ENCODE assay signal across 1 cellular context in the genomic region with DNA sequence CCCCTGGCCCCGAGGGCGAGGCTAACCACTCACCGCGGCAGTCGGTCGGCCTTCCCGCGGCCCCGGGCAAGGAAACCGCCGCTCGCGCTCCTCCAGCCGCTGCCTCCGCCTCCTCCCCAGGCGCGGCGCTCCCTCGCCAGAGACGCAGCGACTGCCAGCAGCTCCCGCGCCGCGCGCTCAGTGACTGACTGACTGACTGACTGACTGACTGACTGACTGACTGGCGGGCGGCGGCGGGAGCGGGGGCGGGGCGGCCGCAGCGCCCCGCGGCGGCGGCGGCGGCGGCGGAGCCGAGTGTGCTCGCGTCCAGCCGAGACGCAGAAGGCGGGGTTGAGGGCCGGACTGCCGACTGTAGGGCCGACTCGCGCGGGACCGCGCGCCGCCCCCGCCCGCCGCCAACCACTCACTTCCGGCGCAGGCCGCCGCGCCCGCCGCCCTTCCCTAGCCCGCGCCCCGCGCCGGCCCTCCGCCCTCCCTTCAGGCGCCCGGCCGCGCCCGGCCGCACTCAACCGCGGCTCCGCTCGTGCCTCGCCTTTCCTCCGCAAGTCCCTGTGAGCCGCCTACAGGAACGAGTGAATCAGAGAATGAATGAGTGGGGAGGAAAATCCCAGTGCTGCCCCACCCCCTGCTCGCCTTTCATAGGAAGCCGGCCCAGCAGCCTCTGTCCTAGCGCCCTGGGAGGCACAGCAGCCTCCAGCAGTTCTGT.
TF ChIP-seq lines count a peak whose summit lies in the region.

A gene with protein sequence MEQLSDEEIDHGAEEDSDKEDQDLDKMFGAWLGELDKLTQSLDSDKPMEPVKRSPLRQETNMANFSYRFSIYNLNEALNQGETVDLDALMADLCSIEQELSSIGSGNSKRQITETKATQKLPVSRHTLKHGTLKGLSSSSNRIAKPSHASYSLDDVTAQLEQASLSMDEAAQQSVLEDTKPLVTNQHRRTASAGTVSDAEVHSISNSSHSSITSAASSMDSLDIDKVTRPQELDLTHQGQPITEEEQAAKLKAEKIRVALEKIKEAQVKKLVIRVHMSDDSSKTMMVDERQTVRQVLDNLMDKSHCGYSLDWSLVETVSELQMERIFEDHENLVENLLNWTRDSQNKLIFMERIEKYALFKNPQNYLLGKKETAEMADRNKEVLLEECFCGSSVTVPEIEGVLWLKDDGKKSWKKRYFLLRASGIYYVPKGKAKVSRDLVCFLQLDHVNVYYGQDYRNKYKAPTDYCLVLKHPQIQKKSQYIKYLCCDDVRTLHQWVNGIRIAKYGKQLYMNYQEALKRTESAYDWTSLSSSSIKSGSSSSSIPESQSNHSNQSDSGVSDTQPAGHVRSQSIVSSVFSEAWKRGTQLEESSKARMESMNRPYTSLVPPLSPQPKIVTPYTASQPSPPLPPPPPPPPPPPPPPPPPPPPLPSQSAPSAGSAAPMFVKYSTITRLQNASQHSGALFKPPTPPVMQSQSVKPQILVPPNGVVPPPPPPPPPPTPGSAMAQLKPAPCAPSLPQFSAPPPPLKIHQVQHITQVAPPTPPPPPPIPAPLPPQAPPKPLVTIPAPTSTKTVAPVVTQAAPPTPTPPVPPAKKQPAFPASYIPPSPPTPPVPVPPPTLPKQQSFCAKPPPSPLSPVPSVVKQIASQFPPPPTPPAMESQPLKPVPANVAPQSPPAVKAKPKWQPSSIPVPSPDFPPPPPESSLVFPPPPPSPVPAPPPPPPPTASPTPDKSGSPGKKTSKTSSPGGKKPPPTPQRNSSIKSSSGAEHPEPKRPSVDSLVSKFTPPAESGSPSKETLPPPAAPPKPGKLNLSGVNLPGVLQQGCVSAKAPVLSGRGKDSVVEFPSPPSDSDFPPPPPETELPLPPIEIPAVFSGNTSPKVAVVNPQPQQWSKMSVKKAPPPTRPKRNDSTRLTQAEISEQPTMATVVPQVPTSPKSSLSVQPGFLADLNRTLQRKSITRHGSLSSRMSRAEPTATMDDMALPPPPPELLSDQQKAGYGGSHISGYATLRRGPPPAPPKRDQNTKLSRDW (minus strand): TSS at position 224 of the 706 bp plus-strand sequence. CDS start 39,948 bp downstream, outside the sequence.

TF ChIP-seq in HepG2, 621 proteins besides CTCF, POLR2A, EP300 and RAD21 (continued from another document and continues in another):
- TF ChIP-seq YEATS4 (CRISPR knock-in tag; IDR thresholded peaks at IDR 0.05; ENCODE audit: borderline replicate concordance) (no peak; the same call in 1 of the 2 replicates), CCDC6 (CRISPR knock-in tag; IDR thresholded peaks at IDR 0.05) (peak; percentile 78; the same call in 1 of the 2 replicates), ZEB1 (IDR thresholded peaks at IDR 0.05; ENCODE audit: insufficient replicate concordance, low read depth) (no peak), ZNF607 (CRISPR knock-in tag; IDR thresholded peaks at IDR 0.05; ENCODE audit: borderline replicate concordance) (0 out of 2 replicates have a peak, but pooled peaks have one; percentile 53), MXI1 (IDR thresholded peaks at IDR 0.05; ENCODE audit: borderline replicate concordance, low read depth, low read length) (peak; percentile 34; the same call in 1 of the 3 replicates), ZNF878 (CRISPR knock-in tag; IDR thresholded peaks at IDR 0.05) (no peak), SRY (CRISPR knock-in tag; IDR thresholded peaks at IDR 0.05) (0 out of 2 replicates have a peak, but pooled peaks have one; percentile 40), SIX1 (CRISPR knock-in tag; IDR thresholded peaks at IDR 0.05; ENCODE audit: borderline replicate concordance) (no peak), ZNF160 (CRISPR knock-in tag; IDR thresholded peaks at IDR 0.05) (peak; percentile 46; the same call in 1 of the 2 replicates), ZNF331 (CRISPR knock-in tag; IDR thresholded peaks at IDR 0.05) (0 out of 2 replicates have a peak, but pooled peaks have one; percentile 7), THAP11 (CRISPR knock-in tag; IDR thresholded peaks at IDR 0.05) (no peak), SP1 (IDR thresholded peaks at IDR 0.05) (no peak), SP1 (CRISPR knock-in tag; IDR thresholded peaks at IDR 0.05) (no peak; the same call in 1 of the 2 replicates), GATAD1 (CRISPR knock-in tag; IDR thresholded peaks at IDR 0.05) (peak; percentile 54; the same call in 1 of the 2 replicates), ETV6 (CRISPR knock-in tag; conservative IDR thresholded peaks at IDR 0.05) (peak; percentile 41; the same call in 1 of the 2 replicates), ZNF3 (CRISPR knock-in tag; IDR thresholded peaks at IDR 0.05) (peak; percentile 99), FOXP1 (IDR thresholded peaks at IDR 0.05) (no peak), FOXP1 (CRISPR knock-in tag; IDR thresholded peaks at IDR 0.05) (no peak), ZNF788 (CRISPR knock-in tag; IDR thresholded peaks at IDR 0.05; ENCODE audit: borderline replicate concordance) (peak; percentile 33; the same call in 1 of the 2 replicates), BCL6 (CRISPR knock-in tag; IDR thresholded peaks at IDR 0.05) (0 out of 2 replicates have a peak, but pooled peaks have one; percentile 29), MIER2 (CRISPR knock-in tag; IDR thresholded peaks at IDR 0.05) (no peak), DMAP1 (CRISPR knock-in tag; IDR thresholded peaks at IDR 0.05) (peak; percentile 69)
- TF ChIP-seq, protein P1, sequence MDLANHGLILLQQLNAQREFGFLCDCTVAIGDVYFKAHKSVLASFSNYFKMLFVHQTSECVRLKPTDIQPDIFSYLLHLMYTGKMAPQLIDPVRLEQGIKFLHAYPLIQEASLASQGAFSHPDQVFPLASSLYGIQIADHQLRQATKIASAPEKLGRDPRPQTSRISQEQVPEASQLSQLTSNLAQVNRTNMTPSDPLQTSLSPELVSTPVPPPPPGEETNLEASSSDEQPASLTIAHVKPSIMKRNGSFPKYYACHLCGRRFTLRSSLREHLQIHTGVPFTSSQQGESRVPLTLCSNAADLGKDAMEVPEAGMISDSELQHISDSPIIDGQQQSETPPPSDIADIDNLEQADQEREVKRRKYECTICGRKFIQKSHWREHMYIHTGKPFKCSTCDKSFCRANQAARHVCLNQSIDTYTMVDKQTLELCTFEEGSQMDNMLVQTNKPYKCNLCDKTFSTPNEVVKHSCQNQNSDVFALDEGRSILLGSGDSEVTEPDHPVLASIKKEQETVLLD (CRISPR knock-in tag; IDR thresholded peaks at IDR 0.05; ENCODE audit: low read depth): peak; percentile 86
- TF ChIP-seq, protein P2, sequence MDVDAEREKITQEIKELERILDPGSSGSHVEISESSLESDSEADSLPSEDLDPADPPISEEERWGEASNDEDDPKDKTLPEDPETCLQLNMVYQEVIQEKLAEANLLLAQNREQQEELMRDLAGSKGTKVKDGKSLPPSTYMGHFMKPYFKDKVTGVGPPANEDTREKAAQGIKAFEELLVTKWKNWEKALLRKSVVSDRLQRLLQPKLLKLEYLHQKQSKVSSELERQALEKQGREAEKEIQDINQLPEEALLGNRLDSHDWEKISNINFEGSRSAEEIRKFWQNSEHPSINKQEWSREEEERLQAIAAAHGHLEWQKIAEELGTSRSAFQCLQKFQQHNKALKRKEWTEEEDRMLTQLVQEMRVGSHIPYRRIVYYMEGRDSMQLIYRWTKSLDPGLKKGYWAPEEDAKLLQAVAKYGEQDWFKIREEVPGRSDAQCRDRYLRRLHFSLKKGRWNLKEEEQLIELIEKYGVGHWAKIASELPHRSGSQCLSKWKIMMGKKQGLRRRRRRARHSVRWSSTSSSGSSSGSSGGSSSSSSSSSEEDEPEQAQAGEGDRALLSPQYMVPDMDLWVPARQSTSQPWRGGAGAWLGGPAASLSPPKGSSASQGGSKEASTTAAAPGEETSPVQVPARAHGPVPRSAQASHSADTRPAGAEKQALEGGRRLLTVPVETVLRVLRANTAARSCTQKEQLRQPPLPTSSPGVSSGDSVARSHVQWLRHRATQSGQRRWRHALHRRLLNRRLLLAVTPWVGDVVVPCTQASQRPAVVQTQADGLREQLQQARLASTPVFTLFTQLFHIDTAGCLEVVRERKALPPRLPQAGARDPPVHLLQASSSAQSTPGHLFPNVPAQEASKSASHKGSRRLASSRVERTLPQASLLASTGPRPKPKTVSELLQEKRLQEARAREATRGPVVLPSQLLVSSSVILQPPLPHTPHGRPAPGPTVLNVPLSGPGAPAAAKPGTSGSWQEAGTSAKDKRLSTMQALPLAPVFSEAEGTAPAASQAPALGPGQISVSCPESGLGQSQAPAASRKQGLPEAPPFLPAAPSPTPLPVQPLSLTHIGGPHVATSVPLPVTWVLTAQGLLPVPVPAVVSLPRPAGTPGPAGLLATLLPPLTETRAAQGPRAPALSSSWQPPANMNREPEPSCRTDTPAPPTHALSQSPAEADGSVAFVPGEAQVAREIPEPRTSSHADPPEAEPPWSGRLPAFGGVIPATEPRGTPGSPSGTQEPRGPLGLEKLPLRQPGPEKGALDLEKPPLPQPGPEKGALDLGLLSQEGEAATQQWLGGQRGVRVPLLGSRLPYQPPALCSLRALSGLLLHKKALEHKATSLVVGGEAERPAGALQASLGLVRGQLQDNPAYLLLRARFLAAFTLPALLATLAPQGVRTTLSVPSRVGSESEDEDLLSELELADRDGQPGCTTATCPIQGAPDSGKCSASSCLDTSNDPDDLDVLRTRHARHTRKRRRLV (CRISPR knock-in tag; IDR thresholded peaks at IDR 0.05): 0 out of 2 replicates have a peak, but pooled peaks have one; percentile 36
- TF ChIP-seq, protein P3, sequence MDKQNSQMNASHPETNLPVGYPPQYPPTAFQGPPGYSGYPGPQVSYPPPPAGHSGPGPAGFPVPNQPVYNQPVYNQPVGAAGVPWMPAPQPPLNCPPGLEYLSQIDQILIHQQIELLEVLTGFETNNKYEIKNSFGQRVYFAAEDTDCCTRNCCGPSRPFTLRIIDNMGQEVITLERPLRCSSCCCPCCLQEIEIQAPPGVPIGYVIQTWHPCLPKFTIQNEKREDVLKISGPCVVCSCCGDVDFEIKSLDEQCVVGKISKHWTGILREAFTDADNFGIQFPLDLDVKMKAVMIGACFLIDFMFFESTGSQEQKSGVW (CRISPR knock-in tag; IDR thresholded peaks at IDR 0.05; ENCODE audit: borderline replicate concordance): no peak
- TF ChIP-seq, protein P4, sequence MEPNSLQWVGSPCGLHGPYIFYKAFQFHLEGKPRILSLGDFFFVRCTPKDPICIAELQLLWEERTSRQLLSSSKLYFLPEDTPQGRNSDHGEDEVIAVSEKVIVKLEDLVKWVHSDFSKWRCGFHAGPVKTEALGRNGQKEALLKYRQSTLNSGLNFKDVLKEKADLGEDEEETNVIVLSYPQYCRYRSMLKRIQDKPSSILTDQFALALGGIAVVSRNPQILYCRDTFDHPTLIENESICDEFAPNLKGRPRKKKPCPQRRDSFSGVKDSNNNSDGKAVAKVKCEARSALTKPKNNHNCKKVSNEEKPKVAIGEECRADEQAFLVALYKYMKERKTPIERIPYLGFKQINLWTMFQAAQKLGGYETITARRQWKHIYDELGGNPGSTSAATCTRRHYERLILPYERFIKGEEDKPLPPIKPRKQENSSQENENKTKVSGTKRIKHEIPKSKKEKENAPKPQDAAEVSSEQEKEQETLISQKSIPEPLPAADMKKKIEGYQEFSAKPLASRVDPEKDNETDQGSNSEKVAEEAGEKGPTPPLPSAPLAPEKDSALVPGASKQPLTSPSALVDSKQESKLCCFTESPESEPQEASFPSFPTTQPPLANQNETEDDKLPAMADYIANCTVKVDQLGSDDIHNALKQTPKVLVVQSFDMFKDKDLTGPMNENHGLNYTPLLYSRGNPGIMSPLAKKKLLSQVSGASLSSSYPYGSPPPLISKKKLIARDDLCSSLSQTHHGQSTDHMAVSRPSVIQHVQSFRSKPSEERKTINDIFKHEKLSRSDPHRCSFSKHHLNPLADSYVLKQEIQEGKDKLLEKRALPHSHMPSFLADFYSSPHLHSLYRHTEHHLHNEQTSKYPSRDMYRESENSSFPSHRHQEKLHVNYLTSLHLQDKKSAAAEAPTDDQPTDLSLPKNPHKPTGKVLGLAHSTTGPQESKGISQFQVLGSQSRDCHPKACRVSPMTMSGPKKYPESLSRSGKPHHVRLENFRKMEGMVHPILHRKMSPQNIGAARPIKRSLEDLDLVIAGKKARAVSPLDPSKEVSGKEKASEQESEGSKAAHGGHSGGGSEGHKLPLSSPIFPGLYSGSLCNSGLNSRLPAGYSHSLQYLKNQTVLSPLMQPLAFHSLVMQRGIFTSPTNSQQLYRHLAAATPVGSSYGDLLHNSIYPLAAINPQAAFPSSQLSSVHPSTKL (CRISPR knock-in tag; IDR thresholded peaks at IDR 0.05): 0 out of 2 replicates have a peak, but pooled peaks have one; percentile 36
- TF ChIP-seq, protein P5, sequence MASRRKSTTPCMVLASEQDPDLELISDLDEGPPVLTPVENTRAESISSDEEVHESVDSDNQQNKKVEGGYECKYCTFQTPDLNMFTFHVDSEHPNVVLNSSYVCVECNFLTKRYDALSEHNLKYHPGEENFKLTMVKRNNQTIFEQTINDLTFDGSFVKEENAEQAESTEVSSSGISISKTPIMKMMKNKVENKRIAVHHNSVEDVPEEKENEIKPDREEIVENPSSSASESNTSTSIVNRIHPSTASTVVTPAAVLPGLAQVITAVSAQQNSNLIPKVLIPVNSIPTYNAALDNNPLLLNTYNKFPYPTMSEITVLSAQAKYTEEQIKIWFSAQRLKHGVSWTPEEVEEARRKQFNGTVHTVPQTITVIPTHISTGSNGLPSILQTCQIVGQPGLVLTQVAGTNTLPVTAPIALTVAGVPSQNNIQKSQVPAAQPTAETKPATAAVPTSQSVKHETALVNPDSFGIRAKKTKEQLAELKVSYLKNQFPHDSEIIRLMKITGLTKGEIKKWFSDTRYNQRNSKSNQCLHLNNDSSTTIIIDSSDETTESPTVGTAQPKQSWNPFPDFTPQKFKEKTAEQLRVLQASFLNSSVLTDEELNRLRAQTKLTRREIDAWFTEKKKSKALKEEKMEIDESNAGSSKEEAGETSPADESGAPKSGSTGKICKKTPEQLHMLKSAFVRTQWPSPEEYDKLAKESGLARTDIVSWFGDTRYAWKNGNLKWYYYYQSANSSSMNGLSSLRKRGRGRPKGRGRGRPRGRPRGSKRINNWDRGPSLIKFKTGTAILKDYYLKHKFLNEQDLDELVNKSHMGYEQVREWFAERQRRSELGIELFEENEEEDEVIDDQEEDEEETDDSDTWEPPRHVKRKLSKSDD (CRISPR knock-in tag; IDR thresholded peaks at IDR 0.05; ENCODE audit: low read depth): peak; percentile 82; the same call in 1 of the 2 replicates
- TF ChIP-seq, protein P6, sequence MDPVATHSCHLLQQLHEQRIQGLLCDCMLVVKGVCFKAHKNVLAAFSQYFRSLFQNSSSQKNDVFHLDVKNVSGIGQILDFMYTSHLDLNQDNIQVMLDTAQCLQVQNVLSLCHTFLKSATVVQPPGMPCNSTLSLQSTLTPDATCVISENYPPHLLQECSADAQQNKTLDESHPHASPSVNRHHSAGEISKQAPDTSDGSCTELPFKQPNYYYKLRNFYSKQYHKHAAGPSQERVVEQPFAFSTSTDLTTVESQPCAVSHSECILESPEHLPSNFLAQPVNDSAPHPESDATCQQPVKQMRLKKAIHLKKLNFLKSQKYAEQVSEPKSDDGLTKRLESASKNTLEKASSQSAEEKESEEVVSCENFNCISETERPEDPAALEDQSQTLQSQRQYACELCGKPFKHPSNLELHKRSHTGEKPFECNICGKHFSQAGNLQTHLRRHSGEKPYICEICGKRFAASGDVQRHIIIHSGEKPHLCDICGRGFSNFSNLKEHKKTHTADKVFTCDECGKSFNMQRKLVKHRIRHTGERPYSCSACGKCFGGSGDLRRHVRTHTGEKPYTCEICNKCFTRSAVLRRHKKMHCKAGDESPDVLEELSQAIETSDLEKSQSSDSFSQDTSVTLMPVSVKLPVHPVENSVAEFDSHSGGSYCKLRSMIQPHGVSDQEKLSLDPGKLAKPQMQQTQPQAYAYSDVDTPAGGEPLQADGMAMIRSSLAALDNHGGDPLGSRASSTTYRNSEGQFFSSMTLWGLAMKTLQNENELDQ (CRISPR knock-in tag; IDR thresholded peaks at IDR 0.05; ENCODE audit: borderline replicate concordance): no peak
